In the genomic region with DNA sequence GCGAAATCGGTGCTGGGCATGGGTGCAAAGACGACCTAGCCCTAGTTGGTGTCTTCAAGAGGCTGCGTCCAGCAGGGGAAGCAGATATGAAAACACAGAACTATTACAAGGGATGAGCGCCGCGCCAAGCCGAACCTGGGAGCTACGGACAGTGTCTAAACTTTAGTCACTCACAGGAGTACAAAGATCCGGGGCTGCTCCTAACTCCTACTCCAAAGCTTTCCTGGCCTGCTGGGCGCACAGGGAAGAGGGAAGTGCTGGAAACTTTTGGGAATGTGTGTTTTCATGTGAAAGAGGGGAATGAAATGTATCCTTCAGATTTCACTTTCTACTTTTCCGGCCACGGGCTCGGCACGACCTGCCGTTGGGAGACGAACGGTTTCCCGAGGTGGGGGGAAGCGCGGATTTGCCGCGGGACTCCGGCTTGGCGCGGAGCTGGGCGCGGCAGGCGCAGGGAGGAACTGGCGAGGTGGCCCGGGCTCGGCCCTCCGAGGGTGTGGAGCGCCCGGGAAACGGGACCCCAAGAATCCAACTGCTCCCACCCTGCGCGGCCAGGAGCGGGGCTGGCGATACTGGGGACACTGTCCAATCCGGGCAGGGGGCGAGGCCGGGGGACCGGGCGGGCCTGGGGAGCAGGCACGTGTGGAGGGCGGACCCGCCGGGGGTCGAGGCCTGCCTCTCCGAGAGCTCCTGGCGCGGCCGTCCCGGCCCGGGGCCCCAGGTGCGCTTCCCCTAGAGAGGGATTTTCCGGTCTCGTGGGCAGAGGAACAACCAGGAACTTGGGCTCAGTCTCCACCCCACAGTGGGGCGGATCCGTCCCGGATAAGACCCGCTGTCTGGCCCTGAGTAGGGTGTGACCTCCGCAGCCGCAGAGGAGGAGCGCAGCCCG, we compare ENCODE assay signal across 8 cellular contexts. TPM values are rescaled to one million over a fixed set of nuclear protein-coding genes. Genes with fewer than 3 reads are reported as not detected.
DNase-seq lines count a peak whose midpoint lies in the region; ATAC-seq and TF ChIP-seq lines count a peak whose summit lies in the region.

TSS of gene ANXA4 (plus strand) at position 854 of the 889 bp plus-strand sequence. CDS start 39,432 bp downstream, outside the sequence.

- under 1% methylated on average over 67 of the region's 67 CpGs for WGBS in liver

- H3K4me1 ChIP-seq in liver (ENCODE audit: control insufficient read depth in 4 of 4, insufficient read depth in 4 of 4, low read length in 3 of 4), result peaks cover 10 to 29% (median 14%) of the 10 kb centered on the region in 4 donors

- peak within 1 kb of the TSS; percentile 64 to 96 (median 92) for H3K4me3 ChIP-seq in liver (ENCODE audit: low read depth in 1 of 3, low read length in 3 of 3)

- no peaks in the 10 kb centered on the region for H3K9me3 ChIP-seq in liver (ENCODE audit: control insufficient read depth in 4 of 4, low read length in 3 of 4)

- peak in 1 of 2 donors; percentile 20 for TF ChIP-seq RAD21 in liver (IDR thresholded peaks at IDR 0.05)

- no peaks in the 10 kb centered on the region for H3K9me3 Mint-ChIP-seq in dendritic cell treated with granulocyte-macrophage colony-stimulating factor and Interleukin-4, amounts not matched to agents 40 ng/mL and 50 ng/mL, for 4 days

- H3K27me3 Mint-ChIP-seq in dendritic cell treated with granulocyte-macrophage colony-stimulating factor and Interleukin-4, amounts not matched to agents 40 ng/mL and 50 ng/mL, for 4 days, result no peaks in the 10 kb centered on the region

- ATAC-seq in HG02884 (IDR thresholded peaks at IDR 0.05; ENCODE audit: unreplicated experiment), result peak; percentile 71

- no peaks in the 10 kb centered on the region for H3K36me3 ChIP-seq in liver (ENCODE audit: control insufficient read depth in 4 of 4, insufficient read depth in 3 of 4, low read depth in 1 of 4, low read length in 3 of 4)

- H3K36me3 Mint-ChIP-seq in dendritic cell treated with granulocyte-macrophage colony-stimulating factor and Interleukin-4, amounts not matched to agents 40 ng/mL and 50 ng/mL, for 4 days (ENCODE audit: low read depth), result peaks cover 42% of the 10 kb centered on the region

- H3K27ac Mint-ChIP-seq in dendritic cell treated with granulocyte-macrophage colony-stimulating factor and Interleukin-4, amounts not matched to agents 40 ng/mL and 50 ng/mL, for 4 days, result peak within 1 kb of the TSS; percentile 97

- H3K27ac ChIP-seq in liver (ENCODE audit: low read depth in 1 of 2, low read length in 2 of 2), result peak within 1 kb of the TSS; percentile 98 to 99

- DNase-seq in SHP77 (lab: John Stamatoyannopoulos, UW), result peak; percentile 27 to 37
- no peak for DNase-seq in SHP77 treated with DMSO at 0.1 percent for 48 hours (lab: John Stamatoyannopoulos, UW)
- DNase-seq in NCI-H2196 (lab: John Stamatoyannopoulos, UW; ENCODE audit: unreplicated experiment), result peak; percentile 12
- peak; percentile 52 to 56 for DNase-seq in activated CD4-positive, alpha-beta T cell treated with anti-CD3 and anti-CD28 coated beads for 4 hours
- DNase-seq in stimulated activated CD4-positive, alpha-beta T cell treated with anti-CD3 and anti-CD28 coated beads, TNF-alpha, amount 100 ng/mL, for 1 hour (ENCODE audit: low read depth in 3 of 3, low spot score in 1 of 3), result peak in 2 of 3 donors; percentile 9 to 51

- H3K27me3 ChIP-seq in liver (ENCODE audit: control insufficient read depth in 4 of 4, insufficient read depth in 4 of 4, low read length in 3 of 4), result no peaks in the 10 kb centered on the region

- H3K9ac ChIP-seq in liver (ENCODE audit: low read depth in 1 of 2, low read length in 2 of 2), result peak within 1 kb of the TSS; percentile 89 to 95

- TF ChIP-seq CTCF in liver (IDR thresholded peaks at IDR 0.05; ENCODE audit: low read depth, low read length, missing input control), result peak; percentile 18

- peak within 1 kb of the TSS; percentile 98 for H3K4me3 Mint-ChIP-seq in dendritic cell treated with granulocyte-macrophage colony-stimulating factor and Interleukin-4, amounts not matched to agents 40 ng/mL and 50 ng/mL, for 4 days

- peaks cover 45% of the 10 kb centered on the region for H3K4me1 Mint-ChIP-seq in dendritic cell treated with granulocyte-macrophage colony-stimulating factor and Interleukin-4, amounts not matched to agents 40 ng/mL and 50 ng/mL, for 4 days (ENCODE audit: low read depth)

- intact Hi-C loops in dendritic cell treated with granulocyte-macrophage colony-stimulating factor and Interleukin-4, amounts not matched to agents 40 ng/mL and 50 ng/mL, for 4 days (cut with micrococcal nuclease), result loop anchor here (5.0 kb wide), 2 partner anchors 36 to 76 kb away; no protein-coding TSS in a partner anchor

TF ChIP-seq in liver, 16 proteins besides CTCF, POLR2A, EP300 and RAD21:
- TF ChIP-seq REST (IDR thresholded peaks at IDR 0.05), result peak; percentile 26
- peak in 1 of 2 donors; percentile 68 for TF ChIP-seq GABPA (IDR thresholded peaks at IDR 0.05 in 1 of 2, conservative IDR thresholded peaks at IDR 0.05 in 1 of 2)
- TF ChIP-seq SP1 (IDR thresholded peaks at IDR 0.05), result no peak
- TF ChIP-seq, protein P1, sequence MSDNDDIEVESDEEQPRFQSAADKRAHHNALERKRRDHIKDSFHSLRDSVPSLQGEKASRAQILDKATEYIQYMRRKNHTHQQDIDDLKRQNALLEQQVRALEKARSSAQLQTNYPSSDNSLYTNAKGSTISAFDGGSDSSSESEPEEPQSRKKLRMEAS (IDR thresholded peaks at IDR 0.05), result peak; percentile 78
- TF ChIP-seq EGR1 (IDR thresholded peaks at IDR 0.05; ENCODE audit: low read depth in 2 of 2), result peak; percentile 49 to 58
- TF ChIP-seq HNF4G (IDR thresholded peaks at IDR 0.05), result no peak
- TF ChIP-seq TAF1 (conservative IDR thresholded peaks at IDR 0.05), result peak; percentile 25
- TF ChIP-seq YY1 (IDR thresholded peaks at IDR 0.05), result peak; percentile 52
- peak in 1 of 2 donors; percentile 21 for TF ChIP-seq RXRA (IDR thresholded peaks at IDR 0.05)
- peak in 1 of 2 donors; percentile 13 for TF ChIP-seq HNF4A (conservative IDR thresholded peaks at IDR 0.05)

RNA-seq across cellular contexts. Expression of gene ANXA4, which starts in this region (rescaled TPM):
- 10 to 100 TPM; 17.6 to 48.9 TPM for total RNA-seq in liver
- 100 to 1,000 TPM in 1 of 2 donors, 10 to 100 TPM in 1; 69.9 to 135 TPM for polyA plus RNA-seq in liver
